In the genomic region with DNA sequence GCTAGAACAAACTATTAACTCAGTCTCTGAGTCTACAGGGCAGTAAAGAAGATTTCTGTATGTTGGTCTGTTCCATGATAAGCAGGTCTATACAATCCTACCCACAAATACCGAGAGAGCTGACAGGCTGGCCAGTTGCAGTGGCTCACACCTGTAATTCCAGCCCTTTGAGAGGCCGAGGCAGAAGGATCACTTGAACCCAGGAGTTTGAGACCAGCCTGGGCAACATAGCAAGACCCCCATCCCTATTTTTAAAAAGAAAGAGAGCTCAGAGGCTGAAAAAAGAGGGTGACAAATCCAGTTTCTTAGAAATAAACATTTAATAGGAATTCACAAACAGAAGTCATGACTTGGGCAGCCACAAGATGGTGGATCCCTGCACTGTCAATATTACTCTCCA, we compare ENCODE assay signal across 27 cellular contexts.
"Had no signal": no experiment of that assay in that cellular context is flagged by ENCODE, and none has a peak within 500 bp of the region (broad histone marks: within the 10 kb centered on the region; RNA-seq: fewer than 3 reads in every experiment).

No MANE protein-coding gene starts in this region.

- ATAC-seq: activated CD4-positive, alpha-beta T cell treated with anti-CD3 and anti-CD28 coated beads for 36 hours; activated CD8-positive, alpha-beta T cell treated with anti-CD3 and anti-CD28 coated beads, Interleukin-2, amount 10 ng/mL, durations not matched to agents 7 days and 5 days; activated naive CD4-positive, alpha-beta T cell treated with anti-CD3 and anti-CD28 coated beads, Interleukin-2, amount 50 U/mL, for 72 hours; activated T-cell treated with anti-CD3 and anti-CD28 coated beads, Interleukin-2, amount 50 U/mL, for 72 hours; T-helper 17 cell had no signal

- DNase-seq: activated CD4-positive, alpha-beta memory T cell treated with anti-CD3 and anti-CD28 coated beads for 36 hours; activated CD4-positive, alpha-beta T cell treated with anti-CD3 and anti-CD28 coated beads for 36 hours; activated CD4-positive, alpha-beta T cell treated with anti-CD3 and anti-CD28 coated beads, Interleukin-2, amount 10 ng/mL, durations not matched to agents 24 days and 14 days; activated CD4-positive, CD25-positive, alpha-beta regulatory T cell; activated CD4-positive, CD25-positive, alpha-beta regulatory T cell treated with anti-CD3 and anti-CD28 coated beads, Interleukin-2, amount 50 U/mL, for 72 hours; activated CD8-positive, alpha-beta T cell treated with anti-CD3 and anti-CD28 coated beads, Interleukin-2, amount 10 ng/mL, durations not matched to agents 7 days and 5 days; activated gamma-delta T cell; activated naive CD4-positive, alpha-beta T cell; activated naive CD4-positive, alpha-beta T cell treated with anti-CD3 and anti-CD28 coated beads, Interleukin-2, amount 10 ng/mL, durations not matched to agents 7 days and 5 days; activated naive CD8-positive, alpha-beta T cell treated with anti-CD3 and anti-CD28 coated beads, Interleukin-2, amount 10 ng/mL, durations not matched to agents 7 days and 5 days; activated T-cell treated with anti-CD3 and anti-CD28 coated beads for 4 hours; activated T-cell treated with anti-CD3 and anti-CD28 coated beads, Interleukin-2, amount 50 U/mL, for 24 hours; activated T-cell treated with anti-CD3 and anti-CD28 coated beads, Interleukin-2, amount 50 U/mL, for 72 hours; central memory CD4-positive, alpha-beta T cell; cerebellar nuclear complex; colonic mucosa; dorsolateral prefrontal cortex; effector memory CD4-positive, alpha-beta T cell; endodermal cell; foreskin fibroblast; T-helper 1 cell; T-helper 17 cell; T1000 had no signal

- H3K27me3 ChIP-seq: ascending aorta, breast epithelium, cardiac muscle cell, colonic mucosa, dorsolateral prefrontal cortex had no signal

- H3K9me3 ChIP-seq: ascending aorta, colonic mucosa had no signal

- H3K4me3 ChIP-seq: ascending aorta, breast epithelium, cardiac muscle cell, colonic mucosa, dorsolateral prefrontal cortex had no signal

- H3K36me3 ChIP-seq: ascending aorta, breast epithelium, cardiac muscle cell, colonic mucosa had no signal

- H3K27ac ChIP-seq: ascending aorta, breast epithelium, cardiac muscle cell, colonic mucosa, dorsolateral prefrontal cortex had no signal

- H3K4me1 ChIP-seq: ascending aorta, breast epithelium, colonic mucosa had no signal
